Comparison of ENCODE assay signal across 8 cellular contexts in genomic region chr4:56467284-56468096, GRCh38. TPM values are rescaled to one million over a fixed set of nuclear protein-coding genes. Genes with fewer than 3 reads are reported as not detected.
DNase-seq lines count a peak whose midpoint lies in the region; ATAC-seq and TF ChIP-seq lines count a peak whose summit lies in the region.

SRP72 (plus strand) TSS chr4:56467617; CDS start chr4:56467636, 19 bp downstream.

- H3K36me3 ChIP-seq in GM06990 (ENCODE audit: control insufficient read depth, insufficient read depth, low read length) (peaks cover 7% of the 10 kb centered on the region), osteoblast (ENCODE audit: insufficient read depth, low read length) (peaks cover 38% of the 10 kb centered on the region), thoracic aorta (peaks cover 4% of the 10 kb centered on the region)

- peaks cover 22% of the 10 kb centered on the region for H3K4me1 ChIP-seq in osteoblast (ENCODE audit: insufficient read depth, low read length)
- H3K4me1 ChIP-seq in thoracic aorta (ENCODE audit: control insufficient read depth in 1 of 2, low read depth in 2 of 2): peaks cover 27 to 44% of the 10 kb centered on the region in 2 donors

- H3K27me3 ChIP-seq in GM06990 (replicated peaks; ENCODE audit: control insufficient read depth, insufficient read depth, low read length): no peaks in the 10 kb centered on the region
- no peaks in the 10 kb centered on the region for H3K27me3 ChIP-seq in osteoblast (ENCODE audit: insufficient read depth, low read length)
- no peaks in the 10 kb centered on the region for H3K27me3 ChIP-seq in thoracic aorta (replicated peaks; ENCODE audit: insufficient read depth)

- H4K20me1 ChIP-seq in osteoblast (ENCODE audit: insufficient read depth, low read length): peaks cover 13% of the 10 kb centered on the region

- H3K9me3 ChIP-seq in osteoblast (ENCODE audit: low read depth, low read length) (no peaks in the 10 kb centered on the region), thoracic aorta (no peaks in the 10 kb centered on the region)

- H3K36me3 Mint-ChIP-seq in activated naive CD8-positive, alpha-beta T cell: peaks cover 12% of the 10 kb centered on the region

- peak within 1 kb of the TSS; percentile 96 for H3K27ac Mint-ChIP-seq in activated naive CD8-positive, alpha-beta T cell

- peaks cover 58% of the 10 kb centered on the region for H3K4me1 Mint-ChIP-seq in activated naive CD8-positive, alpha-beta T cell (ENCODE audit: low read depth)

- peak within 1 kb of the TSS; percentile 97 for H3K4me2 ChIP-seq in osteoblast (ENCODE audit: insufficient read depth, low read length)

- H3K9me3 Mint-ChIP-seq in activated naive CD8-positive, alpha-beta T cell (ENCODE audit: low read depth): no peaks in the 10 kb centered on the region

- TF ChIP-seq CTCF in GM06990 (IDR thresholded peaks at IDR 0.05; ENCODE audit: insufficient read depth, low read length, poor library complexity, severe bottlenecking) (no peak), osteoblast (IDR thresholded peaks at IDR 0.05; ENCODE audit: extremely low read depth, low read depth, low read length) (no peak), thoracic aorta (IDR thresholded peaks at IDR 0.05) (no peak)

- H2AFZ ChIP-seq in osteoblast (ENCODE audit: low read length): peak within 1 kb of the TSS; percentile 94

- H3K4me3 ChIP-seq in GM06990 (replicated peaks; ENCODE audit: low read depth, low read length) (peak within 1 kb of the TSS; percentile 94), osteoblast (ENCODE audit: insufficient read depth, low read length) (peak within 1 kb of the TSS; percentile 86), thoracic aorta (peak within 1 kb of the TSS; percentile 87)

- ATAC-seq in HG02571 (IDR thresholded peaks at IDR 0.05; ENCODE audit: unreplicated experiment) (peak; percentile 93), thoracic aorta (ENCODE audit: insufficient number of reproducible peaks, low FRiP score, low read depth) (peak; percentile 98)

- H3K79me2 ChIP-seq in osteoblast (ENCODE audit: insufficient read depth, low read length): peaks cover 72% of the 10 kb centered on the region

- H3K27me3 Mint-ChIP-seq in activated naive CD8-positive, alpha-beta T cell: no peaks in the 10 kb centered on the region

- DNase-seq in GM06990 (ENCODE audit: extremely low read depth, insufficient read length): peak; percentile 85
- peak; percentile 74 for DNase-seq in NCI-H1048 (lab: John Stamatoyannopoulos, UW)
- DNase-seq in SKM-1 (lab: John Stamatoyannopoulos, UW; ENCODE audit: unreplicated experiment): peak; percentile 74
- peak; percentile 89 for DNase-seq in glomerular visceral epithelial cell (ENCODE audit: extremely low spot score)
- DNase-seq in osteoblast (ENCODE audit: insufficient read length, low spot score, missing footprints): peak; percentile 94
- peak; percentile 76 for DNase-seq in thoracic aorta (ENCODE audit: low spot score)

- H3K4me3 Mint-ChIP-seq in activated naive CD8-positive, alpha-beta T cell: peak within 1 kb of the TSS; percentile 98

- peak within 1 kb of the TSS; percentile 99 for H3K27ac ChIP-seq in osteoblast (ENCODE audit: low read depth, low read length)
- peak within 1 kb of the TSS; percentile 81 to 89 for H3K27ac ChIP-seq in thoracic aorta

RNA-seq across cellular contexts. Expression of gene SRP72, which starts in this region (rescaled TPM):
- total RNA-seq in osteoblast (72.0 and 83.7 TPM in 2 replicates), thoracic aorta (10 to 100 TPM; 43.1 to 52.9 TPM)

Comparison
In these comparisons a context has a peak if more than half of its experiments do, and no peak if none do; other contexts are left out.
1. Peak in every context shown above with its lines: DNase-seq, ATAC-seq, H3K4me3 ChIP-seq and H3K27ac ChIP-seq.